In the genomic region with DNA sequence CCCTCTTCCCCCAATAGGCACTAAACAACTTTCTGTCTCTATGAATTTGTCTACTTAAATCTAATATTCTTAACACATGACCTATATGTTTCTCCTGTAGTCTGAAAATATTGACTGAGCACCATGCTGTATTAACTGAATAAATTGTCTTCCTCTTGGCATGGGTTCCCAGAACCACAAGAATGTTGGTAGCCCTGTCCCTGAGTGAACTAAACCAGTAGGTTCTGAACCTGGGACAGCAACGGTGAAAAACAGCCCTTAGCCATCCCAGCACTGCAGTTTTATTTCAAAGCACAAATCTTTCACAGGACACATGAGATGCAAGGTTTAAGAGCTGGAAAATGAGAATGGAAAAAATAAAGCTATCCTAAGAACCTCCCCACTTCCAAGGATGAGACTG, we compare ENCODE assay signal across 26 cellular contexts. TPM values are rescaled to one million over a fixed set of nuclear protein-coding genes. Genes with fewer than 3 reads are reported as not detected.
DNase-seq lines count a peak whose midpoint lies in the region; ATAC-seq and TF ChIP-seq lines count a peak whose summit lies in the region.
"Had no signal": no experiment of that assay in that cellular context is flagged by ENCODE, and none has a peak within 500 bp of the region (broad histone marks: within the 10 kb centered on the region; RNA-seq: fewer than 3 reads in every experiment).

No MANE protein-coding gene starts in this region.

- peaks cover 33% of the 10 kb centered on the region for H3K4me1 Mint-ChIP-seq in osteocyte (ENCODE audit: unreplicated experiment)
- H3K4me1 Mint-ChIP-seq in stimulated activated effector memory CD8-positive, alpha-beta T cell treated with anti-CD3 and anti-CD28 coated beads, Interleukin-12 subunit alpha, Interleukin-12 subunit beta, amount 100 ng/mL, for 72 hours, result peaks cover 14% of the 10 kb centered on the region
- H3K4me1 Mint-ChIP-seq: neural progenitor cell had no signal

- H3K4me1 ChIP-seq in HEK293 (ENCODE audit: control insufficient read depth, insufficient read depth, low read length) (0 out of 2 replicates have a peak, but pooled peaks cover 2% of the 10 kb centered on the region), adipocyte (ENCODE audit: control insufficient read depth, insufficient read depth, low read length) (peaks cover 18% of the 10 kb centered on the region)
- H3K4me1 ChIP-seq in effector memory CD4-positive, alpha-beta T cell (ENCODE audit: control insufficient read depth, insufficient read depth, low read length, poor library complexity, severe bottlenecking), result no peaks in the 10 kb centered on the region
- H3K4me1 ChIP-seq: adrenal gland, neural progenitor cell, upper lobe of right lung had no signal

- no peak overlapping the region for H3K27ac ChIP-seq in HEK293 (ENCODE audit: extremely low read depth, low read depth, low read length)
- no peak overlapping the region for H3K27ac ChIP-seq in effector memory CD4-positive, alpha-beta T cell (ENCODE audit: insufficient read depth, low read length, poor library complexity, severe bottlenecking)
- H3K27ac ChIP-seq: adrenal gland, epithelial cell of prostate, KMS-11, neural progenitor cell, upper lobe of right lung had no signal

- peak overlapping the region; percentile 62 for H3K27ac Mint-ChIP-seq in osteocyte (ENCODE audit: unreplicated experiment)
- no peak overlapping the region for H3K27ac Mint-ChIP-seq in stimulated activated effector memory CD8-positive, alpha-beta T cell treated with anti-CD3 and anti-CD28 coated beads, Interleukin-12 subunit alpha, Interleukin-12 subunit beta, amount 100 ng/mL, for 72 hours
- H3K27ac Mint-ChIP-seq: CD8-positive, alpha-beta T cell; neural progenitor cell; progenitor cell of endocrine pancreas had no signal

- DNase-seq in adipocyte (ENCODE audit: low read depth) (peak; percentile 52), fibroblast of peridontal ligament (ENCODE audit: extremely low read depth) (peak; percentile 12), osteocyte (ENCODE audit: extremely low spot score, unreplicated experiment) (no peak)
- no peak for DNase-seq in effector memory CD4-positive, alpha-beta T cell
- DNase-seq in stimulated activated effector memory CD8-positive, alpha-beta T cell treated with anti-CD3 and anti-CD28 coated beads, Interleukin-12 subunit alpha, Interleukin-12 subunit beta, amount 100 ng/mL, for 72 hours (ENCODE audit: low spot score in 2 of 2), result no peak
- DNase-seq: activated CD4-positive, CD25-positive, alpha-beta regulatory T cell treated with anti-CD3 and anti-CD28 coated beads, Interleukin-2, amount 50 U/mL, for 72 hours; activated gamma-delta T cell; adrenal gland; CD8-positive, alpha-beta T cell; cerebellar nuclear complex; DMS153; left ventricle myocardium superior; MV-4-11; NCI-H1694; NCI-H2171; NCI-H510A treated with DMSO at 0.1 percent for 48 hours; NK-92 treated with Interleukin-12 subunit alpha and Interleukin-12 subunit beta, amount 100 ng/mL, for 24 hours; SHP77 treated with DMSO at 0.1 percent for 48 hours; upper lobe of right lung had no signal

- peaks cover 3% of the 10 kb centered on the region for H3K27me3 ChIP-seq in adipocyte (replicated peaks; ENCODE audit: control insufficient read depth, insufficient read depth, low read length)
- H3K27me3 ChIP-seq in effector memory CD4-positive, alpha-beta T cell (replicated peaks; ENCODE audit: control insufficient read depth, insufficient read depth, low read length, poor library complexity, severe bottlenecking), result no peaks in the 10 kb centered on the region
- H3K27me3 ChIP-seq: adrenal gland, neural progenitor cell, upper lobe of right lung had no signal

- H3K4me3 ChIP-seq in HEK293 (ENCODE audit: low read depth, low read length), result no peak overlapping the region
- H3K4me3 ChIP-seq in adipocyte (ENCODE audit: low read length), result no peak overlapping the region
- H3K4me3 ChIP-seq in effector memory CD4-positive, alpha-beta T cell (ENCODE audit: insufficient read depth, low read depth, low read length, poor library complexity, severe bottlenecking), result no peak overlapping the region
- H3K4me3 ChIP-seq: adrenal gland, neural progenitor cell, upper lobe of right lung had no signal

- peak overlapping the region; percentile 14 for H3K4me3 Mint-ChIP-seq in osteocyte (ENCODE audit: unreplicated experiment)
- no peak overlapping the region for H3K4me3 Mint-ChIP-seq in stimulated activated effector memory CD8-positive, alpha-beta T cell treated with anti-CD3 and anti-CD28 coated beads, Interleukin-12 subunit alpha, Interleukin-12 subunit beta, amount 100 ng/mL, for 72 hours
- H3K4me3 Mint-ChIP-seq: CD8-positive, alpha-beta T cell; neural progenitor cell had no signal

- no peaks in the 10 kb centered on the region for H3K9me3 ChIP-seq in HEK293 (ENCODE audit: control insufficient read depth, insufficient read depth, low read depth, low read length)
- no peaks in the 10 kb centered on the region for H3K9me3 ChIP-seq in adipocyte (ENCODE audit: control insufficient read depth, low read length)
- no peaks in the 10 kb centered on the region for H3K9me3 ChIP-seq in effector memory CD4-positive, alpha-beta T cell (ENCODE audit: control insufficient read depth, low read length)
- H3K9me3 ChIP-seq: adrenal gland, upper lobe of right lung had no signal

- H3K36me3 ChIP-seq in HEK293 (ENCODE audit: control insufficient read depth in 2 of 2, insufficient read depth in 1 of 2, low read length in 2 of 2) (no peaks in the 10 kb centered on the region), adipocyte (ENCODE audit: control insufficient read depth, insufficient read depth, low read length, severe bottlenecking) (no peaks in the 10 kb centered on the region)
- H3K36me3 ChIP-seq in effector memory CD4-positive, alpha-beta T cell (ENCODE audit: control insufficient read depth, insufficient read depth, low read length), result no peaks in the 10 kb centered on the region
- H3K36me3 ChIP-seq: adrenal gland, neural progenitor cell, upper lobe of right lung had no signal

- ATAC-seq in HG03469 (IDR thresholded peaks at IDR 0.05; ENCODE audit: unreplicated experiment), result no peak
- no peak for ATAC-seq in stimulated activated effector memory CD8-positive, alpha-beta T cell treated with anti-CD3 and anti-CD28 coated beads, Interleukin-12 subunit alpha, Interleukin-12 subunit beta, amount 100 ng/mL, for 72 hours
- ATAC-seq in GM21447 (IDR thresholded peaks at IDR 0.05; ENCODE audit: unreplicated experiment), result no peak
- ATAC-seq: CD8-positive, alpha-beta T cell; left ventricle myocardium superior; upper lobe of right lung had no signal

- H3K36me3 Mint-ChIP-seq in osteocyte (ENCODE audit: unreplicated experiment), result no peaks in the 10 kb centered on the region
- no peaks in the 10 kb centered on the region for H3K36me3 Mint-ChIP-seq in stimulated activated effector memory CD8-positive, alpha-beta T cell treated with anti-CD3 and anti-CD28 coated beads, Interleukin-12 subunit alpha, Interleukin-12 subunit beta, amount 100 ng/mL, for 72 hours
- H3K36me3 Mint-ChIP-seq: CD8-positive, alpha-beta T cell; neural progenitor cell had no signal

- CTCF ChIA-PET in HEK293 (lab: Yijun Ruan, JAX), result no interaction called here

- no peaks in the 10 kb centered on the region for H3K9me3 Mint-ChIP-seq in osteocyte (ENCODE audit: unreplicated experiment)
- H3K9me3 Mint-ChIP-seq in stimulated activated effector memory CD8-positive, alpha-beta T cell treated with anti-CD3 and anti-CD28 coated beads, Interleukin-12 subunit alpha, Interleukin-12 subunit beta, amount 100 ng/mL, for 72 hours, result no peaks in the 10 kb centered on the region
- H3K9me3 Mint-ChIP-seq: CD8-positive, alpha-beta T cell; neural progenitor cell had no signal

- no peak overlapping the region for H3K9ac ChIP-seq in adipocyte (ENCODE audit: low read length)
- H3K9ac ChIP-seq: KMS-11, neural progenitor cell had no signal

- H3K27me3 Mint-ChIP-seq in osteocyte (ENCODE audit: unreplicated experiment), result no peaks in the 10 kb centered on the region

- TF ChIP-seq CTCF in HEK293 (tag by site-specific recombination; IDR thresholded peaks at IDR 0.05) (no peak), osteocyte (IDR thresholded peaks at IDR 0.05) (no peak)

- POLR2A ChIA-PET in HEK293 (lab: Yijun Ruan, JAX), result interaction anchor here (1.4 kb wide), 1 partner anchor 20 kb away, joined by 6 read pairs; no protein-coding TSS in a partner anchor

TF ChIP-seq in HEK293, 187 proteins besides CTCF, POLR2A, EP300 and RAD21:
- TF ChIP-seq, protein P1, sequence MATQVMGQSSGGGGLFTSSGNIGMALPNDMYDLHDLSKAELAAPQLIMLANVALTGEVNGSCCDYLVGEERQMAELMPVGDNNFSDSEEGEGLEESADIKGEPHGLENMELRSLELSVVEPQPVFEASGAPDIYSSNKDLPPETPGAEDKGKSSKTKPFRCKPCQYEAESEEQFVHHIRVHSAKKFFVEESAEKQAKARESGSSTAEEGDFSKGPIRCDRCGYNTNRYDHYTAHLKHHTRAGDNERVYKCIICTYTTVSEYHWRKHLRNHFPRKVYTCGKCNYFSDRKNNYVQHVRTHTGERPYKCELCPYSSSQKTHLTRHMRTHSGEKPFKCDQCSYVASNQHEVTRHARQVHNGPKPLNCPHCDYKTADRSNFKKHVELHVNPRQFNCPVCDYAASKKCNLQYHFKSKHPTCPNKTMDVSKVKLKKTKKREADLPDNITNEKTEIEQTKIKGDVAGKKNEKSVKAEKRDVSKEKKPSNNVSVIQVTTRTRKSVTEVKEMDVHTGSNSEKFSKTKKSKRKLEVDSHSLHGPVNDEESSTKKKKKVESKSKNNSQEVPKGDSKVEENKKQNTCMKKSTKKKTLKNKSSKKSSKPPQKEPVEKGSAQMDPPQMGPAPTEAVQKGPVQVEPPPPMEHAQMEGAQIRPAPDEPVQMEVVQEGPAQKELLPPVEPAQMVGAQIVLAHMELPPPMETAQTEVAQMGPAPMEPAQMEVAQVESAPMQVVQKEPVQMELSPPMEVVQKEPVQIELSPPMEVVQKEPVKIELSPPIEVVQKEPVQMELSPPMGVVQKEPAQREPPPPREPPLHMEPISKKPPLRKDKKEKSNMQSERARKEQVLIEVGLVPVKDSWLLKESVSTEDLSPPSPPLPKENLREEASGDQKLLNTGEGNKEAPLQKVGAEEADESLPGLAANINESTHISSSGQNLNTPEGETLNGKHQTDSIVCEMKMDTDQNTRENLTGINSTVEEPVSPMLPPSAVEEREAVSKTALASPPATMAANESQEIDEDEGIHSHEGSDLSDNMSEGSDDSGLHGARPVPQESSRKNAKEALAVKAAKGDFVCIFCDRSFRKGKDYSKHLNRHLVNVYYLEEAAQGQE (tag by site-specific recombination; IDR thresholded peaks at IDR 0.05), result 0 out of 2 replicates have a peak, but pooled peaks have one; percentile 16
- TF ChIP-seq OSR2 (tag by site-specific recombination; IDR thresholded peaks at IDR 0.05), result no peak

RNA-seq across cellular contexts. Expression of a gene that starts 20.4 kb away (rescaled TPM):
- total RNA-seq in osteocyte, result 682 and 686 TPM in 2 replicates

RNA-seq across cellular contexts. Expression of a gene that starts 55.9 kb away (rescaled TPM):
- total RNA-seq in osteocyte, result 32.7 and 33.9 TPM in 2 replicates

Comparison
In these comparisons a context has a peak if more than half of its experiments do, and no peak if none do; other contexts are left out.
1. DNase-seq: peak in adipocyte (single experiment) and fibroblast of peridontal ligament (single experiment); none in osteocyte (single experiment), effector memory CD4-positive, alpha-beta T cell (0 of 3) and stimulated activated effector memory CD8-positive, alpha-beta T cell treated with anti-CD3 and anti-CD28 coated beads, Interleukin-12 subunit alpha, Interleukin-12 subunit beta, amount 100 ng/mL, for 72 hours (0 of 2).